ENCODE assay signal across 1 cellular context in the genomic region with DNA sequence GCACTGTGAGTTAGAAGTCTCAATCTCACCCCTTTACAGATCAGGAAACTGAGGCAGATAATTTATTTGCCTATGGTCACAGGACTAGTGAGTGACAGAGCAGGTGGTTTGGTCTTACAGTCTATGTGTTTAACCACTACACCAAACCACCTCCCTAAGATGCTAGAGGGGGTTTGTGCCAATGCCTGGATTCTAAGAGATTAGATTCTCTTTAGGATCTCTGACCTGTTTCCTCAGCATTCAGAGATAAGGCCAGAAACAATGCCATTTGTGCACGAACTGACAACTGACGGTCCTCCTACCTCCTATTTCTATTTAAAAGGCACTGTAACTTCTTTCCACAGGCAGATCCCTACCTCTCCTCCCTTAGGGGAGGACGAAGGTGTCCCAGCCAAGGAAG.
TF ChIP-seq lines count a peak whose summit lies in the region.

No MANE protein-coding gene starts in this region.

TF ChIP-seq in SK-N-SH, 30 proteins besides CTCF, POLR2A, EP300 and RAD21 (continued from another document):
- TF ChIP-seq PBX3 (IDR thresholded peaks at IDR 0.05) (no peak), ELF1 (IDR thresholded peaks at IDR 0.05) (no peak), RXRA (IDR thresholded peaks at IDR 0.05; ENCODE audit: borderline replicate concordance, low read depth) (no peak), MEF2A (IDR thresholded peaks at IDR 0.05; ENCODE audit: borderline replicate concordance, low read depth) (no peak), USF2 (IDR thresholded peaks at IDR 0.05; ENCODE audit: borderline replicate concordance, low read depth, low read length) (no peak), YY1 (IDR thresholded peaks at IDR 0.05; ENCODE audit: low read depth) (no peak)
